12 cellular contexts compared by ENCODE assay signal in the genomic region with DNA sequence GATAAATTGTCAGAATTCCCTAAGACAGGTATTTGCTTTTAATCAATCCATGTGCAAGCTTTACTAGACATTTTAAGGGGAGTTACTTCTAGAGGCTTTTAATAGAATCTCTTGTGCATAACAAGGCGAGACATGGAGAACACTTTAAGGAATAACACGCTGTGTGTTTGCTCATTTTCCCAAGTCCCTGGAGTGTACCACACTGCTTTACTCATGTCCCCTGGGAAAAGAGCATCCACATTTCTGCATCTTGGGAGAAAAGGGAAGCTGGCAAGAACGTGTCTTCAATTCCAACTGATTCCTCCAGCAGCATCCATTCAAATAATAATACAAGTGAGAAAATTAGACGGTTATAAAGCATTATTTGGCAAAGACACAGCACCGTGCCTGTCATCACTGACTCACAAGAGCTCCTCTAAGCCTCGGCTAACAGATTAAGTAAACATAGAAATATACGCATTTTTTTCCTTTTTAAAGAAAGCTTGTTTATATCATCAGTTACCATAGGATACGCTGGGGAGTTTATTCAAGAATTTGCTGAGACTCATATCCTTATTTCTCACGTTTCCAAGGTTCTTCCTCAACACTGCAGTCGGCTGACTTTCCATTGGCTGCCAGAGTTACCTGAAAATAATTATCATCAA.
DNase-seq lines count a peak whose midpoint lies in the region; ATAC-seq and TF ChIP-seq lines count a peak whose summit lies in the region.
"Had no signal": no experiment of that assay in that cellular context is flagged by ENCODE, and none has a peak within 500 bp of the region (broad histone marks: within the 10 kb centered on the region; RNA-seq: fewer than 3 reads in every experiment).

No MANE protein-coding gene starts in this region.

- no peak overlapping the region for H3K23ac ChIP-seq in mesenchymal stem cell (ENCODE audit: low read length in 2 of 2)

- H3K4me2 ChIP-seq in mesenchymal stem cell (ENCODE audit: low read length, poor library complexity, severe bottlenecking) = no peak overlapping the region

- H2AK5ac ChIP-seq in mesenchymal stem cell (ENCODE audit: low read length, severe bottlenecking) = no peak overlapping the region

- H4K91ac ChIP-seq in mesenchymal stem cell (ENCODE audit: low read length) = no peak overlapping the region

- in situ Hi-C loops in brain microvascular endothelial cell (cut with HindIII; ENCODE audit: low pct_ligation_motif_present, low sequenced_read_pairs) = no loop called here

- H3K27me3 ChIP-seq in brain microvascular endothelial cell (replicated peaks) (no peaks in the 10 kb centered on the region), mesenchymal stem cell (ENCODE audit: control insufficient read depth in 1 of 2, insufficient read depth in 1 of 2, low read length in 2 of 2) (no peaks in the 10 kb centered on the region)

- no peaks in the 10 kb centered on the region for H3K36me3 Mint-ChIP-seq in T-cell
- no peaks in the 10 kb centered on the region for H3K36me3 Mint-ChIP-seq in activated CD4-positive, alpha-beta memory T cell treated with anti-CD3 and anti-CD28 coated beads for 36 hours

- CTCF ChIA-PET in T-cell (lab: Charles Lee) = interaction anchor here in 1 of 2 donors (0.6 kb wide), 1 partner anchor 1088 kb away, joined by 3 read pairs; no protein-coding TSS in a partner anchor
- CTCF ChIA-PET in HEK293T (lab: Yijun Ruan, JAX) = no interaction called here
- CTCF ChIA-PET in activated CD4-positive, alpha-beta memory T cell treated with anti-CD3 and anti-CD28 coated beads for 36 hours (lab: Charles Lee) = interaction anchor here (0.6 to 1.0 kb wide), 2 partner anchors 23 to 272 kb away, joined by 3 to 8 read pairs; no protein-coding TSS in a partner anchor

- H3K9ac ChIP-seq in mesenchymal stem cell (ENCODE audit: low read length) = peak overlapping the region; percentile 83

- peaks cover 23 to 28% (median 26%) of the 10 kb centered on the region in 3 donors for H3K4me1 Mint-ChIP-seq in T-cell
- H3K4me1 Mint-ChIP-seq in activated CD4-positive, alpha-beta memory T cell treated with anti-CD3 and anti-CD28 coated beads for 36 hours (ENCODE audit: low read depth) = peaks cover 22% of the 10 kb centered on the region

- no peak overlapping the region for H2BK15ac ChIP-seq in mesenchymal stem cell (ENCODE audit: low read depth, poor library complexity, severe bottlenecking)

- no peak for TF ChIP-seq CTCF in brain microvascular endothelial cell (IDR thresholded peaks at IDR 0.05; ENCODE audit: low read depth, low read length, missing control alignments)

- H3K36me3 ChIP-seq in brain microvascular endothelial cell (replicated peaks) (no peaks in the 10 kb centered on the region), mesenchymal stem cell (ENCODE audit: control insufficient read depth in 1 of 2, insufficient read depth in 2 of 2, low read depth in 1 of 2, low read length in 2 of 2) (peaks cover 0 to 31% of the 10 kb centered on the region in 2 experiments)

- no peak overlapping the region for H4K8ac ChIP-seq in mesenchymal stem cell (ENCODE audit: low read length)

- ATAC-seq in T-cell (replicated peaks in 1 of 4) = no peak

- no peak overlapping the region for H2BK5ac ChIP-seq in mesenchymal stem cell (ENCODE audit: low read depth, low read length, poor library complexity, severe bottlenecking)

- intact Hi-C loops in activated CD4-positive, alpha-beta memory T cell treated with anti-CD3 and anti-CD28 coated beads for 36 hours (cut with micrococcal nuclease) = no loop called here

- H3K79me1 ChIP-seq in mesenchymal stem cell (replicated peaks; ENCODE audit: low read length, poor library complexity, severe bottlenecking) = no peaks in the 10 kb centered on the region

- no peak overlapping the region for H3K4me3 ChIP-seq in brain microvascular endothelial cell (ENCODE audit: low read depth, low read length)
- H3K4me3 ChIP-seq in mesenchymal stem cell (ENCODE audit: insufficient read depth in 1 of 2, low read depth in 1 of 2, low read length in 2 of 2) = no peak overlapping the region

- H3K4ac ChIP-seq in mesenchymal stem cell (ENCODE audit: low read depth in 1 of 2, low read length in 2 of 2) = no peak overlapping the region

- H3K4me3 Mint-ChIP-seq in T-cell = no peak overlapping the region
- H3K4me3 Mint-ChIP-seq in activated CD4-positive, alpha-beta memory T cell treated with anti-CD3 and anti-CD28 coated beads for 36 hours = no peak overlapping the region
- H3K4me3 Mint-ChIP-seq: brain; T-helper 2 cell treated with Interferon-gamma antibody and Interleukin-4, amounts not matched to agents 5 μg/mL and 100 μg/mL, for 36 hours had no signal

- DNase-seq in AG08396 (ENCODE audit: low spot score) (peak; percentile 77), HT1080 (ENCODE audit: low read depth) (peak; percentile 90), brain microvascular endothelial cell (peak; percentile 84), mesenchymal stem cell (peak; percentile 94), T-cell (no peak), HEK293T (ENCODE audit: extremely low spot score) (no peak)
- no peak for DNase-seq in stimulated activated CD4-positive, alpha-beta T cell treated with anti-CD3 and anti-CD28 coated beads, Interleukin-12 subunit alpha, Interleukin-12 subunit beta, amount 100 ng/mL, for 4 hours
- DNase-seq in activated CD4-positive, alpha-beta memory T cell treated with anti-CD3 and anti-CD28 coated beads for 36 hours = no peak
- DNase-seq: hippocampal formation, NCI-H526 treated with DMSO at 0.1 percent for 48 hours had no signal

- H2BK120ac ChIP-seq in mesenchymal stem cell (ENCODE audit: low read depth, low read length) = no peak overlapping the region

- H3K27me3 Mint-ChIP-seq in T-cell = no peaks in the 10 kb centered on the region
- H3K27me3 Mint-ChIP-seq in activated CD4-positive, alpha-beta memory T cell treated with anti-CD3 and anti-CD28 coated beads for 36 hours = peaks cover 2% of the 10 kb centered on the region
- H3K27me3 Mint-ChIP-seq: brain had no signal

- H3K27ac ChIP-seq in brain microvascular endothelial cell (peak overlapping the region; percentile 44), mesenchymal stem cell (ENCODE audit: low read length, poor library complexity, severe bottlenecking) (no peak overlapping the region)

- H2BK12ac ChIP-seq in mesenchymal stem cell (ENCODE audit: low read length in 2 of 2) = no peak overlapping the region

- H3K9me3 ChIP-seq in mesenchymal stem cell (ENCODE audit: control insufficient read depth, low read length) = no peaks in the 10 kb centered on the region

- POLR2A ChIA-PET in T-cell (lab: Charles Lee) = interaction anchor here (0.5 to 0.6 kb wide), 3 partner anchors 20 to 698 kb away, joined by 3 to 6 read pairs (median 4); no protein-coding TSS in a partner anchor
- POLR2A ChIA-PET in HEK293T (lab: Yijun Ruan, JAX) = no interaction called here
- POLR2A ChIA-PET in activated CD4-positive, alpha-beta memory T cell treated with anti-CD3 and anti-CD28 coated beads for 36 hours (lab: Charles Lee) = no interaction called here

- no peaks in the 10 kb centered on the region for H3K4me1 ChIP-seq in mesenchymal stem cell (ENCODE audit: control insufficient read depth, insufficient read depth, low read depth, low read length)

- H2AFZ ChIP-seq in mesenchymal stem cell (ENCODE audit: low read depth, low read length) = no peak overlapping the region

- no peak overlapping the region for H3K27ac Mint-ChIP-seq in T-cell
- H3K27ac Mint-ChIP-seq in activated CD4-positive, alpha-beta memory T cell treated with anti-CD3 and anti-CD28 coated beads for 36 hours = no peak overlapping the region
- H3K27ac Mint-ChIP-seq: brain; T-helper 2 cell treated with Interferon-gamma antibody and Interleukin-4, amounts not matched to agents 5 μg/mL and 100 μg/mL, for 36 hours had no signal

- no peak overlapping the region for H3K14ac ChIP-seq in mesenchymal stem cell (ENCODE audit: low read length in 2 of 2)

- H3K18ac ChIP-seq in mesenchymal stem cell (ENCODE audit: low read depth in 1 of 2, low read length in 2 of 2) = no peak overlapping the region

- 44% methylated on average over 5 of the region's 10 CpGs for WGBS in mesenchymal stem cell

- no peaks in the 10 kb centered on the region for H3K9me3 Mint-ChIP-seq in T-cell
- no peaks in the 10 kb centered on the region for H3K9me3 Mint-ChIP-seq in activated CD4-positive, alpha-beta memory T cell treated with anti-CD3 and anti-CD28 coated beads for 36 hours
- H3K9me3 Mint-ChIP-seq: brain; T-helper 2 cell treated with Interferon-gamma antibody and Interleukin-4, amounts not matched to agents 5 μg/mL and 100 μg/mL, for 36 hours had no signal

TF ChIP-seq in HEK293T, 16 proteins besides CTCF, POLR2A, EP300 and RAD21:
- no peak for TF ChIP-seq CTBP1 (IDR thresholded peaks at IDR 0.05; ENCODE audit: borderline replicate concordance)
- TF ChIP-seq FOXK2 (IDR thresholded peaks at IDR 0.05) = no peak
- TF ChIP-seq, protein P1, sequence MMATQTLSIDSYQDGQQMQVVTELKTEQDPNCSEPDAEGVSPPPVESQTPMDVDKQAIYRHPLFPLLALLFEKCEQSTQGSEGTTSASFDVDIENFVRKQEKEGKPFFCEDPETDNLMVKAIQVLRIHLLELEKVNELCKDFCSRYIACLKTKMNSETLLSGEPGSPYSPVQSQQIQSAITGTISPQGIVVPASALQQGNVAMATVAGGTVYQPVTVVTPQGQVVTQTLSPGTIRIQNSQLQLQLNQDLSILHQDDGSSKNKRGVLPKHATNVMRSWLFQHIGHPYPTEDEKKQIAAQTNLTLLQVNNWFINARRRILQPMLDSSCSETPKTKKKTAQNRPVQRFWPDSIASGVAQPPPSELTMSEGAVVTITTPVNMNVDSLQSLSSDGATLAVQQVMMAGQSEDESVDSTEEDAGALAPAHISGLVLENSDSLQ (IDR thresholded peaks at IDR 0.05) = no peak
- no peak for TF ChIP-seq TARDBP (IDR thresholded peaks at IDR 0.05)
- TF ChIP-seq ELF4 (IDR thresholded peaks at IDR 0.05) = no peak
- no peak for TF ChIP-seq HDGF (IDR thresholded peaks at IDR 0.05; ENCODE audit: borderline replicate concordance)
- TF ChIP-seq NFRKB (IDR thresholded peaks at IDR 0.05) = no peak
- TF ChIP-seq L3MBTL2 (conservative IDR thresholded peaks at IDR 0.05) = no peak
- TF ChIP-seq SP1 (IDR thresholded peaks at IDR 0.05) = no peak
- TF ChIP-seq SUZ12 (IDR thresholded peaks at IDR 0.05) = no peak
- TF ChIP-seq ARNT (IDR thresholded peaks at IDR 0.05) = no peak
- TF ChIP-seq BHLHE40 (IDR thresholded peaks at IDR 0.05; ENCODE audit: borderline replicate concordance) = no peak
- no peak for TF ChIP-seq FOXA1 (IDR thresholded peaks at IDR 0.05)
TF ChIP-seq in HEK293T: peak in this region for 0.

Comparison
In these comparisons a context has a peak if more than half of its experiments do, and no peak if none do; other contexts are left out.
1. DNase-seq: peak in AG08396 (single experiment), HT1080 (single experiment), brain microvascular endothelial cell (single experiment) and mesenchymal stem cell (single experiment); none in stimulated activated CD4-positive, alpha-beta T cell treated with anti-CD3 and anti-CD28 coated beads, Interleukin-12 subunit alpha, Interleukin-12 subunit beta, amount 100 ng/mL, for 4 hours (single experiment), T-cell (0 of 34), HEK293T (single experiment) and activated CD4-positive, alpha-beta memory T cell treated with anti-CD3 and anti-CD28 coated beads for 36 hours (single experiment).
2. POLR2A ChIA-PET loops: an anchor here in T-cell (0.5 to 0.6 kb wide); none called in HEK293T and activated CD4-positive, alpha-beta memory T cell treated with anti-CD3 and anti-CD28 coated beads for 36 hours.